ENCODE assay signal across 8 cellular contexts in genomic region chr12:67415473-67415872, GRCh38.
DNase-seq lines count a peak whose midpoint lies in the region; ATAC-seq lines count a peak whose summit lies in the region.

No MANE protein-coding gene starts in this region.

- ATAC-seq in T-helper 17 cell (no peak), HG03442 (IDR thresholded peaks at IDR 0.05; ENCODE audit: unreplicated experiment) (no peak)

- H3K9me3 ChIP-seq in T-helper 17 cell (ENCODE audit: control insufficient read depth, low read length, poor library complexity, severe bottlenecking) = no peaks in the 10 kb centered on the region

- H3K27me3 Mint-ChIP-seq in T-helper 17 cell = no peaks in the 10 kb centered on the region

- in situ Hi-C loops in KBM-7 (cut with MboI; ENCODE audit: low pct_unique_long_range_greater_than_20kb, low sequenced_read_pairs) = no loop called here

- no peaks in the 10 kb centered on the region for H3K4me1 Mint-ChIP-seq in T-helper 17 cell

- H3K27ac Mint-ChIP-seq in T-helper 17 cell = no peak overlapping the region

- no peak overlapping the region for H3K4me3 Mint-ChIP-seq in T-helper 17 cell

- peak; percentile 61 for DNase-seq in COR-L47 (lab: John Stamatoyannopoulos, UW)
- peak; percentile 12 for DNase-seq in KBM-7
- peak; percentile 11 for DNase-seq in SW480 (ENCODE audit: low spot score)
- DNase-seq in iris pigment epithelial cell (ENCODE audit: low read depth) = peak; percentile 35
- no peak for DNase-seq in foreskin melanocyte
- DNase-seq in stimulated activated CD4-positive, alpha-beta T cell treated with anti-CD3 and anti-CD28 coated beads, Interleukin-2, amount 100 ng/mL, for 24 hours = no peak
- no peak for DNase-seq in T-helper 17 cell

- H3K36me3 Mint-ChIP-seq in T-helper 17 cell (ENCODE audit: low read depth) = no peaks in the 10 kb centered on the region

Comparison
In these comparisons a context has a peak if more than half of its experiments do, and no peak if none do; other contexts are left out.
1. DNase-seq: peak in COR-L47 (single experiment), KBM-7 (single experiment), SW480 (single experiment) and iris pigment epithelial cell (single experiment); none in foreskin melanocyte (single experiment), stimulated activated CD4-positive, alpha-beta T cell treated with anti-CD3 and anti-CD28 coated beads, Interleukin-2, amount 100 ng/mL, for 24 hours (0 of 2) and T-helper 17 cell (0 of 3).